8 cellular contexts compared by ENCODE assay signal in genomic region chr18:24426398-24427294, GRCh38. TPM values are rescaled to one million over a fixed set of nuclear protein-coding genes. Genes with fewer than 3 reads are reported as not detected.
DNase-seq lines count a peak whose midpoint lies in the region; ATAC-seq and TF ChIP-seq lines count a peak whose summit lies in the region.

Gene IMPACT (plus strand): TSS chr18:24426670. CDS start chr18:24426757, 87 bp downstream.

- no peaks in the 10 kb centered on the region for H3K9me3 ChIP-seq in effector memory CD4-positive, alpha-beta T cell (ENCODE audit: control insufficient read depth, low read length)

- peaks cover 4% of the 10 kb centered on the region; the same call in 1 of the 2 replicates for H3K36me3 ChIP-seq in BJ (ENCODE audit: control insufficient read depth, insufficient read depth, low read length)
- H3K36me3 ChIP-seq in effector memory CD4-positive, alpha-beta T cell (ENCODE audit: control insufficient read depth, insufficient read depth, low read length), result no peaks in the 10 kb centered on the region

- POLR2A ChIA-PET in BJ (lab: Charles Lee), result interaction anchor here (0.6 kb wide), 1 partner anchor 497 kb away, joined by 5 read pairs; no protein-coding TSS in a partner anchor
- POLR2A ChIA-PET in activated CD8-positive, alpha-beta memory T cell treated with anti-CD3 and anti-CD28 coated beads for 36 hours (lab: Charles Lee), result no interaction called here

- no peak for TF ChIP-seq CTCF in BJ (IDR thresholded peaks at IDR 0.05; ENCODE audit: insufficient read depth, low read depth, low read length)

- CTCF ChIA-PET in BJ (lab: Yijun Ruan, JAX), result no interaction called here
- CTCF ChIA-PET in activated CD8-positive, alpha-beta memory T cell treated with anti-CD3 and anti-CD28 coated beads for 36 hours (lab: Charles Lee), result interaction anchor here (1.2 to 1.6 kb wide), 2 partner anchors 10 to 29 kb away, joined by 3 to 4 read pairs; partner anchors contain the start of gene OSBPL1A

- H3K4me1 ChIP-seq in effector memory CD4-positive, alpha-beta T cell (ENCODE audit: control insufficient read depth, insufficient read depth, low read length, poor library complexity, severe bottlenecking), result no peaks in the 10 kb centered on the region

- peak within 1 kb of the TSS; percentile 23 for H3K27ac ChIP-seq in effector memory CD4-positive, alpha-beta T cell (ENCODE audit: insufficient read depth, low read length, poor library complexity, severe bottlenecking)

- peak within 1 kb of the TSS; percentile 82 for H3K4me3 ChIP-seq in BJ (ENCODE audit: low read depth, low read length)
- H3K4me3 ChIP-seq in effector memory CD4-positive, alpha-beta T cell (ENCODE audit: insufficient read depth, low read depth, low read length, poor library complexity, severe bottlenecking), result peak within 1 kb of the TSS; percentile 80

- H3K27me3 ChIP-seq in BJ (ENCODE audit: control insufficient read depth, insufficient read depth, low read length), result no peaks in the 10 kb centered on the region; the same call in none of the 2 replicates
- H3K27me3 ChIP-seq in effector memory CD4-positive, alpha-beta T cell (replicated peaks; ENCODE audit: control insufficient read depth, insufficient read depth, low read length, poor library complexity, severe bottlenecking), result no peaks in the 10 kb centered on the region

- DNase-seq in BJ (ENCODE audit: low read depth) (no peak), NCI-H82 (lab: John Stamatoyannopoulos, UW) (peak; percentile 92), lung microvascular endothelial cell (ENCODE audit: low read depth in 2 of 2) (peak; percentile 85 to 88)
- peak; percentile 40 to 67 (median 47) for DNase-seq in effector memory CD4-positive, alpha-beta T cell
- peak; percentile 65 to 76 (median 68) for DNase-seq in stimulated activated CD4-positive, alpha-beta T cell treated with anti-CD3 and anti-CD28 coated beads, TNF-alpha, amount 100 ng/mL, for 4 hours (ENCODE audit: low read depth in 3 of 3)

- ATAC-seq in GM19043 (IDR thresholded peaks at IDR 0.05; ENCODE audit: low read depth, unreplicated experiment) (peak; percentile 84), HG03354 (IDR thresholded peaks at IDR 0.05; ENCODE audit: poor library complexity, severe bottlenecking, unreplicated experiment) (peak; percentile 91)

RNA-seq across cellular contexts. Expression of gene IMPACT, which starts in this region (rescaled TPM):
- 10.0 and 24.8 TPM in 2 replicates for polyA plus RNA-seq in BJ (2011; rRNA removed)
- 3.7 and 7.0 TPM in 2 replicates for polyA minus RNA-seq in BJ (2011; rRNA and poly(A)+ RNA removed)
- total RNA-seq in activated CD8-positive, alpha-beta memory T cell treated with anti-CD3 and anti-CD28 coated beads for 36 hours, result 10 to 100 TPM; 14.5 TPM
- 16.6 and 17.7 TPM in 2 replicates for total RNA-seq in lung microvascular endothelial cell
